ENCODE assay signal across 9 cellular contexts in genomic region chr10:72298774-72299519, GRCh38. TPM values are rescaled to one million over a fixed set of nuclear protein-coding genes. Genes with fewer than 3 reads are reported as not detected.
DNase-seq lines count a peak whose midpoint lies in the region; ATAC-seq and TF ChIP-seq lines count a peak whose summit lies in the region.
"Had no signal": no experiment of that assay in that cellular context is flagged by ENCODE, and none has a peak within 500 bp of the region (broad histone marks: within the 10 kb centered on the region; RNA-seq: fewer than 3 reads in every experiment).

No MANE protein-coding gene starts in this region.

- peak overlapping the region in 2 of 4 donors; percentile 94 to 95 for H3K4me3 Mint-ChIP-seq in IgD-negative memory B cell
- H3K4me3 Mint-ChIP-seq in chondrocyte (ENCODE audit: unreplicated experiment): no peak overlapping the region
- H3K4me3 Mint-ChIP-seq in neural crest cell: no peak overlapping the region

- H3K4me3 ChIP-seq in Karpas-422 (ENCODE audit: low read length): no peak overlapping the region

- peaks cover 29% of the 10 kb centered on the region for H3K4me1 ChIP-seq in Karpas-422 (ENCODE audit: low read length)

- H3K4me2 ChIP-seq in Karpas-422 (ENCODE audit: low read depth, low read length, poor library complexity, severe bottlenecking): no peak overlapping the region

- no peaks in the 10 kb centered on the region for H4K20me1 ChIP-seq in Karpas-422 (ENCODE audit: insufficient read depth, low read depth, low read length)

- H3K27me3 ChIP-seq in Karpas-422 (ENCODE audit: low read length): no peaks in the 10 kb centered on the region

- no peaks in the 10 kb centered on the region for H3K9me3 ChIP-seq in Karpas-422 (ENCODE audit: low read length)

- ATAC-seq in HG03108 (IDR thresholded peaks at IDR 0.05; ENCODE audit: unreplicated experiment): no peak

- H3K79me2 ChIP-seq in Karpas-422 (ENCODE audit: low read length): no peaks in the 10 kb centered on the region

- DNase-seq in chondrocyte (ENCODE audit: low spot score) (no peak), neural crest cell (ENCODE audit: low read depth, low spot score) (no peak), NCI-H510A (lab: John Stamatoyannopoulos, UW) (no peak), Karpas-422 (no peak), NCI-H2196 (lab: John Stamatoyannopoulos, UW; ENCODE audit: unreplicated experiment) (no peak)
- DNase-seq: NCI-H82 had no signal

- H3K36me3 ChIP-seq in Karpas-422 (ENCODE audit: insufficient read depth, low read length): no peaks in the 10 kb centered on the region

- H3K27ac Mint-ChIP-seq in IgD-negative memory B cell (peak overlapping the region; percentile 99 to 100 (median 100)), chondrocyte (ENCODE audit: unreplicated experiment) (peak overlapping the region; percentile 60), neural crest cell (ENCODE audit: unreplicated experiment) (peak overlapping the region; percentile 27)

- no peak overlapping the region; the same call in 1 of the 2 replicates for H2AFZ ChIP-seq in Karpas-422 (ENCODE audit: low read length)

- H3K9me2 ChIP-seq in Karpas-422 (replicated peaks; ENCODE audit: insufficient read depth, low read length): no peaks in the 10 kb centered on the region

- H3K27me3 Mint-ChIP-seq in IgD-negative memory B cell (no peaks in the 10 kb centered on the region), chondrocyte (ENCODE audit: low read depth) (no peaks in the 10 kb centered on the region), neural crest cell (ENCODE audit: low read depth) (no peaks in the 10 kb centered on the region)

- no peak overlapping the region for H3K9ac ChIP-seq in Karpas-422 (ENCODE audit: low read length)

- TF ChIP-seq CTCF in 22Rv1 (IDR thresholded peaks at IDR 0.05) (no peak), chondrocyte (IDR thresholded peaks at IDR 0.05) (no peak), neural crest cell (conservative IDR thresholded peaks at IDR 0.05) (no peak)

- H3K36me3 Mint-ChIP-seq in IgD-negative memory B cell (no peaks in the 10 kb centered on the region), chondrocyte (ENCODE audit: low read depth) (no peaks in the 10 kb centered on the region), neural crest cell (ENCODE audit: low read depth) (no peaks in the 10 kb centered on the region)

- peak overlapping the region; percentile 64; the same call in 1 of the 2 replicates for H3K27ac ChIP-seq in 22Rv1
- H3K27ac ChIP-seq in Karpas-422 (ENCODE audit: low read length): no peak overlapping the region

- peaks cover 26 to 28% (median 26%) of the 10 kb centered on the region in 3 donors for H3K4me1 Mint-ChIP-seq in IgD-negative memory B cell
- peaks cover 19% of the 10 kb centered on the region for H3K4me1 Mint-ChIP-seq in chondrocyte (ENCODE audit: low read depth)
- peaks cover 35% of the 10 kb centered on the region for H3K4me1 Mint-ChIP-seq in neural crest cell

- H3K9me3 Mint-ChIP-seq in IgD-negative memory B cell (no peaks in the 10 kb centered on the region), chondrocyte (ENCODE audit: low read depth) (no peaks in the 10 kb centered on the region), neural crest cell (peaks cover 2% of the 10 kb centered on the region)

RNA-seq across cellular contexts. Expression of gene DDIT4, which starts 25.2 kb away (rescaled TPM):
- 79.9 TPM for polyA plus RNA-seq in IgD-negative memory B cell
- 68.5 to 241 TPM (median 227 TPM) in 3 replicates for total RNA-seq in chondrocyte
- total RNA-seq in neural crest cell: 68.6 and 80.1 TPM in 2 replicates
- 331 and 583 TPM in 2 replicates for total RNA-seq in Karpas-422 (2014; rRNA removed; shearing (Covaris generic); ENCODE audit: low replicate concordance)

RNA-seq across cellular contexts. Expression of gene DNAJB12, which starts 55.8 kb away (rescaled TPM):
- 27.6 TPM for polyA plus RNA-seq in IgD-negative memory B cell
- 27.3 to 29.8 TPM (median 28.7 TPM) in 3 replicates for total RNA-seq in chondrocyte
- total RNA-seq in neural crest cell: 32.4 and 36.5 TPM in 2 replicates
- 36.1 and 37.4 TPM in 2 replicates for total RNA-seq in Karpas-422 (2014; rRNA removed; shearing (Covaris generic); ENCODE audit: low replicate concordance)

Comparison
In these comparisons a context has a peak if more than half of its experiments do, and no peak if none do; other contexts are left out.
1. H3K27ac Mint-ChIP-seq: peak in every context shown above with its lines; median percentile 100 in IgD-negative memory B cell; 60 in chondrocyte; 27 in neural crest cell.